Comparison of ENCODE assay signal across 17 cellular contexts in the genomic region with DNA sequence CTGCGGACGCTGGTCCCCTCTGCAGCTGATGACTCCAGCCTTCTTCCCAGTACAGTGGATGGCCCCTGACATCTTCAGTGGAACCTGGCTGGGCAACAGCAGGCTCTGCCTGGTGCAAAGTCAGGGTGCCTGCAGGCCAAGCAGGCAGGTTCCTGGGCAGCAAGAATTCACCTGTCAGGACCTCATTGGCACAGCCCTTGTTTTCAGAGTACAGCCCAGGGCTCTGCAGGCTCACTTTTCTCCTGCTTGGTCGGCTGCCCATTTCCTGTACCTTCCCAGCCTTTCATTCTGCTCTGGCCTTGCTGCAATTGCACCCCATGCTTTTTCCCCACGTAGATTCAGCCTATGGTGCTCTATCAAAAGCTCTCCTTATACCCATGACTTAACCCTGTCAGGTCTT. TPM values are rescaled to one million over a fixed set of nuclear protein-coding genes. Genes with fewer than 3 reads are reported as not detected.
DNase-seq lines count a peak whose midpoint lies in the region; TF ChIP-seq lines count a peak whose summit lies in the region.
"Had no signal": no experiment of that assay in that cellular context is flagged by ENCODE, and none has a peak within 500 bp of the region (broad histone marks: within the 10 kb centered on the region; RNA-seq: fewer than 3 reads in every experiment).

No MANE protein-coding gene starts in this region.

- no peak for TF ChIP-seq CTCF in breast epithelium (IDR thresholded peaks at IDR 0.05)

- no peak overlapping the region for H2BK5ac ChIP-seq in neuronal stem cell (ENCODE audit: low read length)

- H3K9me3 ChIP-seq in breast epithelium (no peaks in the 10 kb centered on the region), neuronal stem cell (replicated peaks in 1 of 2; ENCODE audit: control insufficient read depth in 2 of 2, insufficient read depth in 1 of 2, low read depth in 1 of 2, low read length in 2 of 2) (no peaks in the 10 kb centered on the region)

- H3K23ac ChIP-seq in neuronal stem cell (ENCODE audit: low read depth, low read length, poor library complexity) = no peak overlapping the region

- H3K27me3 ChIP-seq in breast epithelium (no peaks in the 10 kb centered on the region), neuronal stem cell (ENCODE audit: control insufficient read depth in 3 of 3, insufficient read depth in 3 of 3, low read depth in 1 of 3, low read length in 3 of 3) (no peaks in the 10 kb centered on the region)

- H3K36me3 ChIP-seq in breast epithelium (no peaks in the 10 kb centered on the region), neuronal stem cell (replicated peaks in 1 of 2; ENCODE audit: control insufficient read depth in 2 of 2, insufficient read depth in 2 of 2, low read length in 2 of 2) (no peaks in the 10 kb centered on the region)

- no peak overlapping the region for H3K9ac ChIP-seq in neuronal stem cell (ENCODE audit: low read depth, low read length, poor library complexity)

- intact Hi-C loops in breast epithelium (cut with DNase I; ENCODE audit: low total_unique reads) = no loop called here

- no peaks in the 10 kb centered on the region for H3K79me1 ChIP-seq in neuronal stem cell (ENCODE audit: low read depth, low read length)

- no peak overlapping the region for H2AFZ ChIP-seq in neuronal stem cell (ENCODE audit: low read length)

- H4K8ac ChIP-seq in neuronal stem cell (ENCODE audit: low read depth, low read length) = no peak overlapping the region

- peak; percentile 1 for DNase-seq in NCI-H69 (lab: John Stamatoyannopoulos, UW)
- peak; percentile 54 to 58 for DNase-seq in breast epithelium (ENCODE audit: low spot score in 2 of 2)
- DNase-seq in neuronal stem cell (ENCODE audit: low spot score) = no peak
- DNase-seq in ureter (ENCODE audit: low spot score) = peak; percentile 64
- DNase-seq in SK-N-DZ (ENCODE audit: low spot score) = no peak
- DNase-seq in SIG-M5 (lab: John Stamatoyannopoulos, UW) = no peak
- DNase-seq: CD8-positive, alpha-beta T cell; COR-L47; DMS153; DND-41; GDM1; GOT3; H9 had no signal

- no peak overlapping the region for H4K91ac ChIP-seq in neuronal stem cell (ENCODE audit: low read depth, low read length, poor library complexity)

- H2BK120ac ChIP-seq in neuronal stem cell (ENCODE audit: low read depth, low read length) = no peak overlapping the region

- no peaks in the 10 kb centered on the region for H3K4me1 ChIP-seq in breast epithelium
- H3K4me1 ChIP-seq in neuronal stem cell (ENCODE audit: control insufficient read depth in 2 of 2, insufficient read depth in 1 of 2, low read depth in 1 of 2, low read length in 2 of 2) = peaks cover 0 to 1% of the 10 kb centered on the region in 2 donors

- no CpG with 5 or more reads among the region's 4 CpGs for WGBS in neuronal stem cell (ENCODE audit: extremely low coverage in 2 of 2, insufficient read length in 2 of 2, insufficient replicate concordance in 1 of 2), 2 donors

- H3K18ac ChIP-seq in neuronal stem cell (ENCODE audit: low read length) = peak overlapping the region; percentile 42

- H3K4ac ChIP-seq in neuronal stem cell (ENCODE audit: low read length) = no peak overlapping the region

- H2BK15ac ChIP-seq in neuronal stem cell (ENCODE audit: low read length) = no peak overlapping the region

- no peak overlapping the region for H2BK12ac ChIP-seq in neuronal stem cell (ENCODE audit: low read length)

- no peak overlapping the region for H3K14ac ChIP-seq in neuronal stem cell (ENCODE audit: low read length)

- H3K27ac ChIP-seq in breast epithelium (no peak overlapping the region), neuronal stem cell (replicated peaks; ENCODE audit: low read length) (no peak overlapping the region)

- H2AK5ac ChIP-seq in neuronal stem cell (ENCODE audit: low read depth, low read length) = no peak overlapping the region

- TF ChIP-seq POLR2A in breast epithelium (IDR thresholded peaks at IDR 0.05) = no peak

- no peak overlapping the region for H3K4me2 ChIP-seq in neuronal stem cell (ENCODE audit: insufficient read depth, low read length, poor library complexity, severe bottlenecking)

- H3K4me3 ChIP-seq in breast epithelium = no peak overlapping the region
- H3K4me3 ChIP-seq in neuronal stem cell (ENCODE audit: low read length in 2 of 2) = peak overlapping the region in 1 of 2 donors; percentile 5

RNA-seq across cellular contexts. Expression of gene LRTM1, which starts 56.0 kb away (rescaled TPM):
- total RNA-seq in breast epithelium (not detected), ureter (not detected)
- not detected for polyA plus RNA-seq in neuronal stem cell (2013, experiment 1 of 2)
- polyA plus RNA-seq in neuronal stem cell (2013, experiment 2 of 2) = not detected
- not detected in 2 replicates for polyA plus RNA-seq in SK-N-DZ (2014; cell fraction: cytosol; rRNA removed)
- polyA plus RNA-seq in SK-N-DZ (2014; cell fraction: nucleus; rRNA removed) = not detected in 2 replicates
- total RNA-seq: A673; CD8-positive, alpha-beta T cell; H9; HT1080 had no signal
- polyA plus RNA-seq: BJ, CD14-positive monocyte had no signal

Comparison
In these comparisons a context has a peak if more than half of its experiments do, and no peak if none do; other contexts are left out.
1. DNase-seq: peak in NCI-H69 (single experiment), breast epithelium (2 of 2) and ureter (single experiment); none in neuronal stem cell (single experiment), SK-N-DZ (single experiment) and SIG-M5 (single experiment).